1 cellular context compared by ENCODE assay signal in genomic region chr6:88982720-88983119, GRCh38.
TF ChIP-seq lines count a peak whose summit lies in the region.

No MANE protein-coding gene starts in this region.

TF ChIP-seq in GM23338, 12 proteins besides CTCF, POLR2A, EP300 and RAD21 (continued from another document):
- TF ChIP-seq ZNF462 (CRISPR knock-in tag; IDR thresholded peaks at IDR 0.05) (no peak), ZNF114 (CRISPR knock-in tag; IDR thresholded peaks at IDR 0.05) (no peak)
